10 cellular contexts compared by ENCODE assay signal in the genomic region with DNA sequence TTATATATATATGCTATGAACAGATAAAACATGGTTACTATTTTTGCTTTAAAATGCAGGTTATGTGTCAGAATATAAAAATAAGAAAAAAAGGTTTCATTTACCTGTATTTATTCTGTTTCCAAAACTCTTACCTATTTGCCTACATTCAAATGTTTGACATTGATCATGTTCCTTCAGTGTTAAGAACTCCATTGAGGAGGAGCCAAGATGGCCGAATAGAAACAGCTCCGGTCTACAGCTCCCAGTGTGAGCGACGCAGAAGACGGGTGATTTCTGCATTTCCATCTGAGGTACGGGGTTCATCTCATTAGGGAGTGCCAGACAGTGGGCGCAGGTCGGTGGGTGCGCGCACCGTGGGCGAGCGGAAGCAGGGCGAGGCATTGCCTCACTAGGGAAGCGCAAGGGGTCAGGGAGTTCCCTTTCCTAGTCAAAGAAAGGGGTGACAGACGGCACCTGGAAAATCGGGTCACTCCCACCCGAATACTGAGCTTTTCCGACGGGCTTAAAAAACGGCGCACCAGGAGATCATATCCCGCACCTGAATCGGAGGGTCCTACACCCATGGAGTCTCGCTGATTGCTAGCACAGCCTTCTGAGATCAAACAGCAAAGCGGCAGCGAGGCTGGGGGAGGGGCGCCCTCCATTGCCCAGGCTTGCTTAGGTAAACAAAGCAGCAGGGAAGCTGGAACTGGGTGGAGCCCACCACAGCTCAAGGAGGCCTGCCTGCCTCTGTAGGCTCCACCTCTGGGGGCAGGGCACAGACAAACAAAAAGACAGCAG. TPM values are rescaled to one million over a fixed set of nuclear protein-coding genes. Genes with fewer than 3 reads are reported as not detected.
DNase-seq lines count a peak whose midpoint lies in the region; ATAC-seq and TF ChIP-seq lines count a peak whose summit lies in the region.
"Not testable (repeated sequence)": the region's sequence is repeated elsewhere in the genome, so short reads cannot be mapped to it uniquely, and the experiment has no call there.
"Had no signal": no experiment of that assay in that cellular context is flagged by ENCODE, and none has a peak within 500 bp of the region (broad histone marks: within the 10 kb centered on the region; RNA-seq: fewer than 3 reads in every experiment).

No MANE protein-coding gene starts in this region.

- not testable (repeated sequence) for H3K27ac ChIP-seq in iPS DF 6.9 (ENCODE audit: low read length); smooth muscle cell (ENCODE audit: low read depth)

- not testable (repeated sequence) for H3K36me3 ChIP-seq in iPS DF 6.9 (ENCODE audit: control insufficient read depth, insufficient read depth, low read length); mucosa of descending colon (ENCODE audit: low read depth); smooth muscle cell (ENCODE audit: low read depth)

- ATAC-seq in mucosa of descending colon = not testable (repeated sequence)

- not testable (repeated sequence) for H3K4me1 ChIP-seq in iPS DF 6.9 (ENCODE audit: control insufficient read depth, insufficient read depth, low read length); mucosa of descending colon (ENCODE audit: low read depth); smooth muscle cell (ENCODE audit: low read depth)

- peaks cover 17% of the 10 kb centered on the region for H3K9me3 Mint-ChIP-seq in chondrocyte (ENCODE audit: low read depth)

- not testable (repeated sequence) for H3K27me3 Mint-ChIP-seq in chondrocyte (ENCODE audit: low read depth)

- peak overlapping the region; percentile 9 for H3K4me2 ChIP-seq in smooth muscle cell

- H3K9me3 ChIP-seq in iPS DF 6.9 (ENCODE audit: control insufficient read depth, insufficient read depth, low read length); mucosa of descending colon; smooth muscle cell (replicated peaks; ENCODE audit: low read depth): not testable (repeated sequence)

- not testable (repeated sequence) for H3K79me2 ChIP-seq in smooth muscle cell (ENCODE audit: low read depth)

- H2AFZ ChIP-seq in smooth muscle cell (ENCODE audit: low read depth) = not testable (repeated sequence)

- not testable (repeated sequence) for H4K20me1 ChIP-seq in smooth muscle cell (ENCODE audit: low read depth)

- H3K36me3 Mint-ChIP-seq in chondrocyte (ENCODE audit: low read depth) = not testable (repeated sequence)

- H3K27me3 ChIP-seq in iPS DF 6.9 (ENCODE audit: control insufficient read depth, insufficient read depth, low read length); smooth muscle cell (ENCODE audit: low read depth): not testable (repeated sequence)

- WGBS in iPS DF 6.9 (ENCODE audit: insufficient coverage, insufficient read length) = no CpG with 5 or more reads among the region's 28 CpGs
- WGBS in smooth muscle cell (ENCODE audit: low lambda C conversion rate) = 71% methylated on average over 28 of the region's 28 CpGs

- not testable (repeated sequence) for H3K27ac Mint-ChIP-seq in chondrocyte (ENCODE audit: unreplicated experiment)

- H3K4me1 Mint-ChIP-seq in chondrocyte (ENCODE audit: low read depth) = not testable (repeated sequence)

- peak overlapping the region; percentile 60 for H3K4me3 Mint-ChIP-seq in chondrocyte (ENCODE audit: unreplicated experiment)

- TF ChIP-seq CTCF in chondrocyte (IDR thresholded peaks at IDR 0.05); mucosa of descending colon (IDR thresholded peaks at IDR 0.05); smooth muscle cell (IDR thresholded peaks at IDR 0.05; ENCODE audit: borderline replicate concordance, insufficient read depth, poor library complexity, severe bottlenecking): not testable (repeated sequence)

- H3K9ac ChIP-seq in smooth muscle cell (ENCODE audit: low read depth) = not testable (repeated sequence)

- H3F3A ChIP-seq in smooth muscle cell (ENCODE audit: low read depth) = not testable (repeated sequence)

- DNase-seq in ELF-1 (ENCODE audit: low read depth, low spot score) = peak; percentile 66
- DNase-seq in NCI-H1105 (lab: John Stamatoyannopoulos, UW) = peak; percentile 30
- DNase-seq in NCI-H345 (lab: John Stamatoyannopoulos, UW) = peak; percentile 27
- DNase-seq in NCI-H82 (lab: John Stamatoyannopoulos, UW) = peak; percentile 34
- not testable (repeated sequence) for DNase-seq in chondrocyte (ENCODE audit: low spot score); iPS DF 6.9 (ENCODE audit: low read depth, low spot score); smooth muscle cell (lab: John Stamatoyannopoulos, UW; ENCODE audit: unreplicated experiment)
- DNase-seq in mucosa of descending colon = peak in 2 of 3 donors; percentile 39 to 51

- H3K4me3 ChIP-seq in iPS DF 6.9 (ENCODE audit: low read length) = peak overlapping the region; percentile 21; the same call in 1 of the 2 replicates
- not testable (repeated sequence) for H3K4me3 ChIP-seq in mucosa of descending colon
- peak overlapping the region; percentile 26 for H3K4me3 ChIP-seq in smooth muscle cell

- intact Hi-C loops in mucosa of descending colon (cut with DNase I, micrococcal nuclease) = not testable (repeated sequence)

RNA-seq across cellular contexts. Expression of a gene that starts 27.0 kb away (rescaled TPM):
- 44.3 to 50.4 TPM (median 44.5 TPM) in 3 replicates for total RNA-seq in chondrocyte
- 10 to 100 TPM; 13.4 to 49.8 (median 21.8) TPM for total RNA-seq in mucosa of descending colon
- 114 and 118 TPM in 2 replicates for total RNA-seq in smooth muscle cell
- polyA plus RNA-seq in smooth muscle cell = 139 and 158 TPM in 2 replicates
- total RNA-seq: A673, Calu3 had no signal
